ENCODE assay signal across 15 cellular contexts in the genomic region with DNA sequence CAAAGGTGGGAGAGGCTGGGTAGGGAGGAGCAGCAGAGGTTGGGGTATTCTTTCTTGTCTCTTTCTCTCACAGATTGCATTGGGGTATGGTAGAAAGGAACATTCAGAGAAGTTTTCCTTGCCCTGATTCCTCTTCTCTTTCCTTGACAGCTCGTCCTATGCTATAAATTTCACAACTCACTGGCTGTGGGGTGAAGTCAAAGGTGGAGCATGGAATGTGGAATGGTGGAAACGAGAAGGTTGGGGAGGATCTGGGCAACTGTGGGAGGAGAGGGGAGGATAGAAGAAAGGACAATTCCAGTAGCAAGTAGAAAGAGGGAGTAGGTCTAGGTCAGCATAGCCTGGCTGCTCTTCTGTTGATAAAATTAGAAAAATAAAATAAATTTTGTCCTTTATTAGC. TPM values are rescaled to one million over a fixed set of nuclear protein-coding genes. Genes with fewer than 3 reads are reported as not detected.
DNase-seq lines count a peak whose midpoint lies in the region; ATAC-seq and TF ChIP-seq lines count a peak whose summit lies in the region.
"Had no signal": no experiment of that assay in that cellular context is flagged by ENCODE, and none has a peak within 500 bp of the region (broad histone marks: within the 10 kb centered on the region; RNA-seq: fewer than 3 reads in every experiment).

No MANE protein-coding gene starts in this region.

- H3K36me3 ChIP-seq in WERI-Rb-1: no peaks in the 10 kb centered on the region
- H3K36me3 ChIP-seq: BLaER1 treated with 17β-estradiol and CSF1 and Interleukin-3, amounts not matched to agents 10 nM and 100 nM; HAP-1 had no signal

- no peak for ATAC-seq in HG03139 (IDR thresholded peaks at IDR 0.05; ENCODE audit: unreplicated experiment)

- TF ChIP-seq CTCF in choroid plexus epithelial cell (conservative IDR thresholded peaks at IDR 0.05; ENCODE audit: low read depth, low read length) (no peak), WERI-Rb-1 (IDR thresholded peaks at IDR 0.05; ENCODE audit: low read depth, low read length) (no peak)

- no peak overlapping the region for H3K4me3 ChIP-seq in choroid plexus epithelial cell (ENCODE audit: low read depth, low read length)
- H3K4me3 ChIP-seq in WERI-Rb-1 (ENCODE audit: low read depth, low read length): no peak overlapping the region
- H3K4me3 ChIP-seq: BLaER1 treated with 17β-estradiol and CSF1 and Interleukin-3, amounts not matched to agents 10 nM and 100 nM; HAP-1 had no signal

- DNase-seq in HT-29 (ENCODE audit: low spot score) (peak; percentile 76), choroid plexus epithelial cell (ENCODE audit: low read depth) (peak; percentile 8), left kidney (ENCODE audit: low read depth, low spot score) (peak; percentile 91), renal cortical epithelial cell (ENCODE audit: low read depth) (peak; percentile 50), WERI-Rb-1 (no peak), HuH-7.5 (ENCODE audit: low spot score) (no peak), NOMO-1 (lab: John Stamatoyannopoulos, UW; ENCODE audit: unreplicated experiment in 2 of 2) (no peak)
- DNase-seq: ACHN; CD4-positive, CD25-positive, alpha-beta regulatory T cell; DMS53; GF-D8 had no signal

- no peaks in the 10 kb centered on the region for H3K27me3 ChIP-seq in WERI-Rb-1 (ENCODE audit: insufficient read depth, low read depth, severe bottlenecking)
- H3K27me3 ChIP-seq: BLaER1 treated with 17β-estradiol and CSF1 and Interleukin-3, amounts not matched to agents 10 nM and 100 nM had no signal

- H3K27ac ChIP-seq in WERI-Rb-1: no peak overlapping the region
- H3K27ac ChIP-seq: BLaER1 treated with 17β-estradiol and CSF1 and Interleukin-3, amounts not matched to agents 10 nM and 100 nM; HL-60 had no signal

- no peaks in the 10 kb centered on the region for H3K9me3 ChIP-seq in WERI-Rb-1 (ENCODE audit: severe bottlenecking)
- H3K9me3 ChIP-seq: BLaER1 treated with 17β-estradiol and CSF1 and Interleukin-3, amounts not matched to agents 10 nM and 100 nM; HAP-1 had no signal

RNA-seq across cellular contexts. Expression of a gene that starts 39.0 kb away (rescaled TPM):
- total RNA-seq in HT-29 (2014; rRNA removed; shearing (Covaris generic)): 6.4 and 10.6 TPM in 2 replicates
- total RNA-seq in renal cortical epithelial cell: 15.8 and 18.5 TPM in 2 replicates

Comparison
In these comparisons a context has a peak if more than half of its experiments do, and no peak if none do; other contexts are left out.
1. DNase-seq: peak in HT-29 (single experiment), choroid plexus epithelial cell (single experiment), left kidney (single experiment) and renal cortical epithelial cell (single experiment); none in WERI-Rb-1 (single experiment), HuH-7.5 (single experiment) and NOMO-1 (0 of 2).